ENCODE assay signal across 14 cellular contexts in the genomic region with DNA sequence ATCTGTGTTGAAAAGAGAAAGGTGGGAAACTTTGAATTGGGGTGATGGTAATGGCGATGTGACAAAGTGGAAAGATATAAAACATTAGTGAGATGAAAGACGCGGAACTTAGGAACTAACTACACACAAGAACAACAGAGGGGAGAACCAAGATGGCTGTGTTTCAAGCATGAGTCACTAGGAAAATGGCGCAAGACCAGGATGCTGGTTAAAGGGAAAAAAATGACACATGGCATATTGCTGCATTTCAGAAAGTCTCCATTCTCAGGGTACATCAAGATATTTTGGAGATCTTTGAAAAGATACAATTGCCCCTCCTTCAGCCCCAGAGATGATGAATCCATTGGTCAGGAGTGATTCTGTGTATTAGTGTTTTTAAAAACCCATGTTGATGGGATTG.
A peak's percentile ranks its signal among the peaks of the same experiment; 100 is the strongest.
DNase-seq lines count a peak whose midpoint lies in the region; ATAC-seq and TF ChIP-seq lines count a peak whose summit lies in the region.
"Had no signal": no experiment of that assay in that cellular context is flagged by ENCODE, and none has a peak within 500 bp of the region (broad histone marks: within the 10 kb centered on the region; RNA-seq: fewer than 3 reads in every experiment).

No MANE protein-coding gene starts in this region.

- no peak overlapping the region for H3K4me3 ChIP-seq in epithelial cell of esophagus (ENCODE audit: low read length)
- peak overlapping the region; percentile 50 for H3K4me3 ChIP-seq in smooth muscle cell
- no peak overlapping the region for H3K4me3 ChIP-seq in right cardiac atrium (ENCODE audit: low read length)
- H3K4me3 ChIP-seq: neural progenitor cell had no signal

- H3K4me2 ChIP-seq in smooth muscle cell = peak overlapping the region; percentile 94

- peak overlapping the region; percentile 33 for H3K9ac ChIP-seq in smooth muscle cell (ENCODE audit: low read depth)
- H3K9ac ChIP-seq: neural progenitor cell had no signal

- DNase-seq in NCI-H1105 treated with DMSO at 0.1 percent for 48 hours (lab: John Stamatoyannopoulos, UW) = peak; percentile 22
- DNase-seq in NCI-H1105 (lab: John Stamatoyannopoulos, UW) = no peak
- peak; percentile 46 for DNase-seq in NCI-H748 (lab: John Stamatoyannopoulos, UW; ENCODE audit: unreplicated experiment)
- peak; percentile 50 for DNase-seq in epithelial cell of esophagus (ENCODE audit: low read depth)
- no peak for DNase-seq in smooth muscle cell (lab: John Stamatoyannopoulos, UW; ENCODE audit: unreplicated experiment)
- DNase-seq in right cardiac atrium = no peak
- DNase-seq: central memory CD4-positive, alpha-beta T cell; stimulated activated naive B cell treated with anti-CD40 and anti-IgM and Interleukin-4, amounts not matched to agents 10 μg/mL and 1 μg/mL and 100 μg/mL, for 72 hours had no signal

- H3F3A ChIP-seq in smooth muscle cell (ENCODE audit: low read depth) = no peaks in the 10 kb centered on the region

- H3K27ac ChIP-seq in smooth muscle cell (ENCODE audit: low read depth) (peak overlapping the region; percentile 89), right cardiac atrium (ENCODE audit: low read length) (no peak overlapping the region)
- H3K27ac ChIP-seq: 22Rv1, neural progenitor cell had no signal

- intact Hi-C loops in right cardiac atrium (cut with DNase I) = no loop called here

- H3K4me1 ChIP-seq in smooth muscle cell (ENCODE audit: low read depth) (peaks cover 8% of the 10 kb centered on the region), right cardiac atrium (ENCODE audit: control insufficient read depth, insufficient read depth, low read length) (no peaks in the 10 kb centered on the region)

- no peaks in the 10 kb centered on the region for H3K27me3 ChIP-seq in smooth muscle cell (ENCODE audit: low read depth)
- H3K27me3 ChIP-seq in right cardiac atrium (ENCODE audit: control insufficient read depth, insufficient read depth) = no peaks in the 10 kb centered on the region

- TF ChIP-seq CTCF in epithelial cell of esophagus (IDR thresholded peaks at IDR 0.05; ENCODE audit: insufficient read depth, low read depth, low read length, missing control alignments) (no peak), smooth muscle cell (IDR thresholded peaks at IDR 0.05; ENCODE audit: borderline replicate concordance, insufficient read depth, poor library complexity, severe bottlenecking) (no peak)

- ATAC-seq in HG03097 (IDR thresholded peaks at IDR 0.05; ENCODE audit: low FRiP score, unreplicated experiment) (no peak), right cardiac atrium (no peak), GM19328 (IDR thresholded peaks at IDR 0.05; ENCODE audit: unreplicated experiment) (no peak)
- ATAC-seq: esophagus mucosa; stimulated activated naive B cell treated with anti-CD40 and anti-IgM and Interleukin-4, amounts not matched to agents 10 μg/mL and 1 μg/mL and 100 μg/mL, for 72 hours; WTC11 had no signal

- peaks cover 33% of the 10 kb centered on the region for H3K79me2 ChIP-seq in smooth muscle cell (ENCODE audit: low read depth)

- WGBS in smooth muscle cell (ENCODE audit: low lambda C conversion rate) = 95% methylated on average over 4 of the region's 4 CpGs
- WGBS in right cardiac atrium = 87% methylated on average over 4 of the region's 4 CpGs

- H3K9me3 ChIP-seq in smooth muscle cell (replicated peaks; ENCODE audit: low read depth) = no peaks in the 10 kb centered on the region
- H3K9me3 ChIP-seq in right cardiac atrium (ENCODE audit: control insufficient read depth, low read length) = no peaks in the 10 kb centered on the region

- peak overlapping the region; percentile 63 for H2AFZ ChIP-seq in smooth muscle cell (ENCODE audit: low read depth)

- H3K36me3 ChIP-seq in smooth muscle cell (ENCODE audit: low read depth) = no peaks in the 10 kb centered on the region
- H3K36me3 ChIP-seq: neural progenitor cell had no signal

- H4K20me1 ChIP-seq in smooth muscle cell (ENCODE audit: low read depth) = no peaks in the 10 kb centered on the region

Comparison
In these comparisons a context has a peak if more than half of its experiments do, and no peak if none do; other contexts are left out.
1. DNase-seq: peak in NCI-H1105 treated with DMSO at 0.1 percent for 48 hours (single experiment), NCI-H748 (single experiment) and epithelial cell of esophagus (single experiment); none in NCI-H1105 (single experiment), smooth muscle cell (single experiment) and right cardiac atrium (0 of 3).